Comparison of ENCODE assay signal across 1 cellular context in genomic region chr6:116111552-116112528, GRCh38.
TF ChIP-seq lines count a peak whose summit lies in the region.

No MANE protein-coding gene starts in this region.

TF ChIP-seq in H1, 55 proteins besides CTCF, POLR2A, EP300 and RAD21:
- TF ChIP-seq, protein P1, sequence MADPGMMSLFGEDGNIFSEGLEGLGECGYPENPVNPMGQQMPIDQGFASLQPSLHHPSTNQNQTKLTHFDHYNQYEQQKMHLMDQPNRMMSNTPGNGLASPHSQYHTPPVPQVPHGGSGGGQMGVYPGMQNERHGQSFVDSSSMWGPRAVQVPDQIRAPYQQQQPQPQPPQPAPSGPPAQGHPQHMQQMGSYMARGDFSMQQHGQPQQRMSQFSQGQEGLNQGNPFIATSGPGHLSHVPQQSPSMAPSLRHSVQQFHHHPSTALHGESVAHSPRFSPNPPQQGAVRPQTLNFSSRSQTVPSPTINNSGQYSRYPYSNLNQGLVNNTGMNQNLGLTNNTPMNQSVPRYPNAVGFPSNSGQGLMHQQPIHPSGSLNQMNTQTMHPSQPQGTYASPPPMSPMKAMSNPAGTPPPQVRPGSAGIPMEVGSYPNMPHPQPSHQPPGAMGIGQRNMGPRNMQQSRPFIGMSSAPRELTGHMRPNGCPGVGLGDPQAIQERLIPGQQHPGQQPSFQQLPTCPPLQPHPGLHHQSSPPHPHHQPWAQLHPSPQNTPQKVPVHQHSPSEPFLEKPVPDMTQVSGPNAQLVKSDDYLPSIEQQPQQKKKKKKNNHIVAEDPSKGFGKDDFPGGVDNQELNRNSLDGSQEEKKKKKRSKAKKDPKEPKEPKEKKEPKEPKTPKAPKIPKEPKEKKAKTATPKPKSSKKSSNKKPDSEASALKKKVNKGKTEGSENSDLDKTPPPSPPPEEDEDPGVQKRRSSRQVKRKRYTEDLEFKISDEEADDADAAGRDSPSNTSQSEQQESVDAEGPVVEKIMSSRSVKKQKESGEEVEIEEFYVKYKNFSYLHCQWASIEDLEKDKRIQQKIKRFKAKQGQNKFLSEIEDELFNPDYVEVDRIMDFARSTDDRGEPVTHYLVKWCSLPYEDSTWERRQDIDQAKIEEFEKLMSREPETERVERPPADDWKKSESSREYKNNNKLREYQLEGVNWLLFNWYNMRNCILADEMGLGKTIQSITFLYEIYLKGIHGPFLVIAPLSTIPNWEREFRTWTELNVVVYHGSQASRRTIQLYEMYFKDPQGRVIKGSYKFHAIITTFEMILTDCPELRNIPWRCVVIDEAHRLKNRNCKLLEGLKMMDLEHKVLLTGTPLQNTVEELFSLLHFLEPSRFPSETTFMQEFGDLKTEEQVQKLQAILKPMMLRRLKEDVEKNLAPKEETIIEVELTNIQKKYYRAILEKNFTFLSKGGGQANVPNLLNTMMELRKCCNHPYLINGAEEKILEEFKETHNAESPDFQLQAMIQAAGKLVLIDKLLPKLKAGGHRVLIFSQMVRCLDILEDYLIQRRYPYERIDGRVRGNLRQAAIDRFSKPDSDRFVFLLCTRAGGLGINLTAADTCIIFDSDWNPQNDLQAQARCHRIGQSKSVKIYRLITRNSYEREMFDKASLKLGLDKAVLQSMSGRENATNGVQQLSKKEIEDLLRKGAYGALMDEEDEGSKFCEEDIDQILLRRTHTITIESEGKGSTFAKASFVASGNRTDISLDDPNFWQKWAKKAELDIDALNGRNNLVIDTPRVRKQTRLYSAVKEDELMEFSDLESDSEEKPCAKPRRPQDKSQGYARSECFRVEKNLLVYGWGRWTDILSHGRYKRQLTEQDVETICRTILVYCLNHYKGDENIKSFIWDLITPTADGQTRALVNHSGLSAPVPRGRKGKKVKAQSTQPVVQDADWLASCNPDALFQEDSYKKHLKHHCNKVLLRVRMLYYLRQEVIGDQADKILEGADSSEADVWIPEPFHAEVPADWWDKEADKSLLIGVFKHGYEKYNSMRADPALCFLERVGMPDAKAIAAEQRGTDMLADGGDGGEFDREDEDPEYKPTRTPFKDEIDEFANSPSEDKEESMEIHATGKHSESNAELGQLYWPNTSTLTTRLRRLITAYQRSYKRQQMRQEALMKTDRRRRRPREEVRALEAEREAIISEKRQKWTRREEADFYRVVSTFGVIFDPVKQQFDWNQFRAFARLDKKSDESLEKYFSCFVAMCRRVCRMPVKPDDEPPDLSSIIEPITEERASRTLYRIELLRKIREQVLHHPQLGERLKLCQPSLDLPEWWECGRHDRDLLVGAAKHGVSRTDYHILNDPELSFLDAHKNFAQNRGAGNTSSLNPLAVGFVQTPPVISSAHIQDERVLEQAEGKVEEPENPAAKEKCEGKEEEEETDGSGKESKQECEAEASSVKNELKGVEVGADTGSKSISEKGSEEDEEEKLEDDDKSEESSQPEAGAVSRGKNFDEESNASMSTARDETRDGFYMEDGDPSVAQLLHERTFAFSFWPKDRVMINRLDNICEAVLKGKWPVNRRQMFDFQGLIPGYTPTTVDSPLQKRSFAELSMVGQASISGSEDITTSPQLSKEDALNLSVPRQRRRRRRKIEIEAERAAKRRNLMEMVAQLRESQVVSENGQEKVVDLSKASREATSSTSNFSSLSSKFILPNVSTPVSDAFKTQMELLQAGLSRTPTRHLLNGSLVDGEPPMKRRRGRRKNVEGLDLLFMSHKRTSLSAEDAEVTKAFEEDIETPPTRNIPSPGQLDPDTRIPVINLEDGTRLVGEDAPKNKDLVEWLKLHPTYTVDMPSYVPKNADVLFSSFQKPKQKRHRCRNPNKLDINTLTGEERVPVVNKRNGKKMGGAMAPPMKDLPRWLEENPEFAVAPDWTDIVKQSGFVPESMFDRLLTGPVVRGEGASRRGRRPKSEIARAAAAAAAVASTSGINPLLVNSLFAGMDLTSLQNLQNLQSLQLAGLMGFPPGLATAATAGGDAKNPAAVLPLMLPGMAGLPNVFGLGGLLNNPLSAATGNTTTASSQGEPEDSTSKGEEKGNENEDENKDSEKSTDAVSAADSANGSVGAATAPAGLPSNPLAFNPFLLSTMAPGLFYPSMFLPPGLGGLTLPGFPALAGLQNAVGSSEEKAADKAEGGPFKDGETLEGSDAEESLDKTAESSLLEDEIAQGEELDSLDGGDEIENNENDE (IDR thresholded peaks at IDR 0.05; ENCODE audit: insufficient replicate concordance, low read length): no peak
- 0 out of 2 replicates have a peak, but pooled peaks have one; percentile 64 for TF ChIP-seq TCF12 (IDR thresholded peaks at IDR 0.05; ENCODE audit: low read depth, low read length)
